Comparison of ENCODE assay signal across 25 cellular contexts in genomic region chr10:124318076-124318475, GRCh38.
"Had no signal": no experiment of that assay in that cellular context is flagged by ENCODE, and none has a peak within 500 bp of the region (broad histone marks: within the 10 kb centered on the region; RNA-seq: fewer than 3 reads in every experiment).

No MANE protein-coding gene starts in this region.

- H3K27ac ChIP-seq: esophagus squamous epithelium, gastroesophageal sphincter, left ventricle myocardium inferior, lower lobe of right lung, neural progenitor cell, parathyroid adenoma, psoas muscle, right lobe of liver, spleen, testis, tibial nerve had no signal

- H3K4me3 ChIP-seq: esophagus squamous epithelium, gastroesophageal sphincter, left ventricle myocardium inferior, lower lobe of right lung, neural progenitor cell, psoas muscle, right lobe of liver, spleen, testis, tibial nerve had no signal

- H3K36me3 Mint-ChIP-seq: natural killer cell treated with Interleukin-12 subunit alpha and Interleukin-12 subunit beta and Interleukin-15 and Interleukin-18, amount 100 ng/mL, for 72 hours; neural progenitor cell; stimulated activated memory B cell treated with anti-CD40 and anti-IgM and Interleukin-4, amounts not matched to agents 10 μg/mL and 1 μg/mL and 100 μg/mL, for 72 hours had no signal

- H3K4me1 Mint-ChIP-seq: memory B cell; stimulated activated memory B cell treated with anti-CD40 and anti-IgM and Interleukin-4, amounts not matched to agents 10 μg/mL and 1 μg/mL and 100 μg/mL, for 72 hours had no signal

- H3K27me3 Mint-ChIP-seq: stimulated activated naive CD8-positive, alpha-beta T cell treated with anti-CD3 and anti-CD28 coated beads, Interleukin-15, Interleukin-2, amounts not matched to agents 100 ng/mL and 50 ng/mL, for 24 hours had no signal

- ATAC-seq: gastroesophageal sphincter; lower lobe of right lung; natural killer cell treated with Interleukin-12 subunit alpha and Interleukin-12 subunit beta and Interleukin-15 and Interleukin-18, amount 100 ng/mL, for 72 hours; psoas muscle; right lobe of liver; stimulated activated memory B cell treated with anti-CD40 and anti-IgM and Interleukin-4, amounts not matched to agents 10 μg/mL and 1 μg/mL and 100 μg/mL, for 72 hours had no signal

- DNase-seq: cortex of kidney; effector memory CD4-positive, alpha-beta T cell; esophagus squamous epithelium; foreskin fibroblast; glutamatergic neuron; left ventricle myocardium inferior; lower lobe of right lung; midbrain; nucleus accumbens; psoas muscle; retina; spleen; stimulated activated CD4-positive, alpha-beta T cell treated with anti-CD3 and anti-CD28 coated beads, Interleukin-15, amount 100 ng/mL, for 24 hours; stimulated activated CD4-positive, alpha-beta T cell treated with anti-CD3 and anti-CD28 coated beads, Interleukin-1b, Interleukin-23, amount 100 ng/mL, for 48 hours; stimulated activated CD4-positive, alpha-beta T cell treated with anti-CD3 and anti-CD28 coated beads, Interleukin-4, amount 100 ng/mL, for 24 hours; testis had no signal

- H3K4me3 Mint-ChIP-seq: memory B cell; natural killer cell treated with Interleukin-12 subunit alpha and Interleukin-12 subunit beta and Interleukin-15 and Interleukin-18, amount 100 ng/mL, for 72 hours; neural progenitor cell; stimulated activated memory B cell treated with anti-CD40 and anti-IgM and Interleukin-4, amounts not matched to agents 10 μg/mL and 1 μg/mL and 100 μg/mL, for 72 hours; stimulated activated naive CD8-positive, alpha-beta T cell treated with anti-CD3 and anti-CD28 coated beads, Interleukin-15, Interleukin-2, amounts not matched to agents 100 ng/mL and 50 ng/mL, for 24 hours had no signal

- H3K9me3 Mint-ChIP-seq: neural progenitor cell; stimulated activated naive CD8-positive, alpha-beta T cell treated with anti-CD3 and anti-CD28 coated beads, Interleukin-15, Interleukin-2, amounts not matched to agents 100 ng/mL and 50 ng/mL, for 24 hours had no signal

- H3K27ac Mint-ChIP-seq: memory B cell; natural killer cell treated with Interleukin-12 subunit alpha and Interleukin-12 subunit beta and Interleukin-15 and Interleukin-18, amount 100 ng/mL, for 72 hours; neural progenitor cell; stimulated activated memory B cell treated with anti-CD40 and anti-IgM and Interleukin-4, amounts not matched to agents 10 μg/mL and 1 μg/mL and 100 μg/mL, for 72 hours; stimulated activated naive CD8-positive, alpha-beta T cell treated with anti-CD3 and anti-CD28 coated beads, Interleukin-15, Interleukin-2, amounts not matched to agents 100 ng/mL and 50 ng/mL, for 24 hours had no signal
